In genomic region chr16:58444265-58444664, GRCh38 we compare ENCODE assay signal across 20 cellular contexts.
"Had no signal": no experiment of that assay in that cellular context is flagged by ENCODE, and none has a peak within 500 bp of the region (broad histone marks: within the 10 kb centered on the region; RNA-seq: fewer than 3 reads in every experiment).

No MANE protein-coding gene starts in this region.

- H3K36me3 ChIP-seq: MG63, SJSA1 had no signal

- H3K9me3 Mint-ChIP-seq: IgD-negative memory B cell had no signal

- H3K27ac ChIP-seq: HL-60, SJSA1, SK-N-MC had no signal

- H3K4me1 Mint-ChIP-seq: IgD-negative memory B cell had no signal

- H3K27ac Mint-ChIP-seq: IgD-negative memory B cell had no signal

- H3K4me1 ChIP-seq: SJSA1 had no signal

- H3K36me3 Mint-ChIP-seq: IgD-negative memory B cell had no signal

- H3K4me3 Mint-ChIP-seq: IgD-negative memory B cell had no signal

- DNase-seq: KBM-7, MG63, NCI-H1092 treated with DMSO at 0.1 percent for 48 hours, NCI-H1436, NCI-H187, NCI-H2029, NCI-H2081 treated with DMSO at 0.1 percent for 48 hours, NCI-H2171 treated with DMSO at 0.1 percent for 48 hours, NCI-H345, NCI-H446 treated with DMSO at 0.1 percent for 48 hours, NCI-H510A treated with DMSO at 0.1 percent for 48 hours, NCI-H526, NCI-H82, Right ventricle myocardium superior, RPMI8226, SIG-M5 had no signal

- H3K4me3 ChIP-seq: MG63, SJSA1, SK-N-MC had no signal

- H3K9me3 ChIP-seq: MG63, SJSA1 had no signal
